Comparison of ENCODE assay signal across 18 cellular contexts in genomic region chr13:78265098-78265497, GRCh38.
DNase-seq lines count a peak whose midpoint lies in the region; ATAC-seq and TF ChIP-seq lines count a peak whose summit lies in the region.
"Had no signal": no experiment of that assay in that cellular context is flagged by ENCODE, and none has a peak within 500 bp of the region (broad histone marks: within the 10 kb centered on the region; RNA-seq: fewer than 3 reads in every experiment).

No MANE protein-coding gene starts in this region.

- H3K36me3 ChIP-seq in SJCRH30 (no peaks in the 10 kb centered on the region), osteoblast (ENCODE audit: insufficient read depth, low read length) (no peaks in the 10 kb centered on the region), smooth muscle cell (ENCODE audit: low read depth) (no peaks in the 10 kb centered on the region)
- H3K36me3 ChIP-seq: BLaER1 treated with 17β-estradiol and CSF1 and Interleukin-3, amounts not matched to agents 10 nM and 100 nM had no signal

- no peak for ATAC-seq in left ventricle myocardium superior
- no peak for ATAC-seq in Right ventricle myocardium superior (ENCODE audit: poor library complexity)
- ATAC-seq in SK-N-SH treated with all-trans-retinoic acid at 6 μM for 48 hours: no peak; the same call in 2 of the 3 replicates
- ATAC-seq: A549; CD8-positive, alpha-beta T cell; GM12878 had no signal

- H3K79me2 ChIP-seq in osteoblast (ENCODE audit: insufficient read depth, low read length): no peaks in the 10 kb centered on the region
- H3K79me2 ChIP-seq in smooth muscle cell (ENCODE audit: low read depth): no peaks in the 10 kb centered on the region

- peak overlapping the region; percentile 26; the same call in 1 of the 2 replicates for H3K27ac ChIP-seq in SJCRH30
- H3K27ac ChIP-seq in osteoblast (ENCODE audit: low read depth, low read length): no peak overlapping the region
- H3K27ac ChIP-seq in smooth muscle cell (ENCODE audit: low read depth): no peak overlapping the region
- H3K27ac ChIP-seq: 22Rv1; A549; BLaER1 treated with 17β-estradiol and CSF1 and Interleukin-3, amounts not matched to agents 10 nM and 100 nM had no signal

- 62% methylated on average over 4 of the region's 4 CpGs for WGBS in smooth muscle cell (ENCODE audit: low lambda C conversion rate)

- DNase-seq in left ventricle myocardium superior (peak; percentile 5), Right ventricle myocardium superior (no peak), SJCRH30 (peak in 1 of 2 experiments; percentile 41), osteoblast (ENCODE audit: insufficient read length, low spot score, missing footprints) (peak; percentile 2), KG1 (lab: John Stamatoyannopoulos, UW) (no peak), smooth muscle cell (lab: John Stamatoyannopoulos, UW; ENCODE audit: unreplicated experiment) (no peak)
- no peak for DNase-seq in activated naive CD4-positive, alpha-beta T cell (lab: John Stamatoyannopoulos, UW)
- DNase-seq: Calu3; CD8-positive, alpha-beta T cell; DMS79 treated with DMSO at 0.1 percent for 48 hours; EL; H9; IMR-90 had no signal

- intact Hi-C loops in left ventricle myocardium superior (cut with micrococcal nuclease): no loop called here
- intact Hi-C loops in Right ventricle myocardium superior (cut with DNase I): no loop called here

- H3K27me3 ChIP-seq in SJCRH30 (no peaks in the 10 kb centered on the region), osteoblast (ENCODE audit: insufficient read depth, low read length) (no peaks in the 10 kb centered on the region), smooth muscle cell (ENCODE audit: low read depth) (no peaks in the 10 kb centered on the region)
- H3K27me3 ChIP-seq: BLaER1 treated with 17β-estradiol and CSF1 and Interleukin-3, amounts not matched to agents 10 nM and 100 nM had no signal

- H4K20me1 ChIP-seq in osteoblast (ENCODE audit: insufficient read depth, low read length) (no peaks in the 10 kb centered on the region), smooth muscle cell (ENCODE audit: low read depth) (no peaks in the 10 kb centered on the region)
- H4K20me1 ChIP-seq: BLaER1 treated with 17β-estradiol and CSF1 and Interleukin-3, amounts not matched to agents 10 nM and 100 nM had no signal

- peaks cover 20% of the 10 kb centered on the region for H3K4me1 ChIP-seq in SJCRH30
- H3K4me1 ChIP-seq in osteoblast (ENCODE audit: insufficient read depth, low read length): no peaks in the 10 kb centered on the region
- no peaks in the 10 kb centered on the region for H3K4me1 ChIP-seq in smooth muscle cell (ENCODE audit: low read depth)
- H3K4me1 ChIP-seq: A549; BLaER1 treated with 17β-estradiol and CSF1 and Interleukin-3, amounts not matched to agents 10 nM and 100 nM had no signal

- H3K9me3 ChIP-seq in SJCRH30 (replicated peaks): no peaks in the 10 kb centered on the region
- H3K9me3 ChIP-seq in osteoblast (ENCODE audit: low read depth, low read length): no peaks in the 10 kb centered on the region
- H3K9me3 ChIP-seq in smooth muscle cell (replicated peaks; ENCODE audit: low read depth): no peaks in the 10 kb centered on the region
- H3K9me3 ChIP-seq: A549 had no signal

- H3K4me3 ChIP-seq in SJCRH30 (no peak overlapping the region), osteoblast (ENCODE audit: insufficient read depth, low read length) (no peak overlapping the region), smooth muscle cell (no peak overlapping the region)
- H3K4me3 ChIP-seq: A549; BLaER1 treated with 17β-estradiol and CSF1 and Interleukin-3, amounts not matched to agents 10 nM and 100 nM; GM12878 had no signal

- no peak for TF ChIP-seq CTCF in osteoblast (IDR thresholded peaks at IDR 0.05; ENCODE audit: extremely low read depth, low read depth, low read length)
- TF ChIP-seq CTCF in smooth muscle cell (IDR thresholded peaks at IDR 0.05; ENCODE audit: borderline replicate concordance, insufficient read depth, poor library complexity, severe bottlenecking): no peak

- no peak overlapping the region for H2AFZ ChIP-seq in osteoblast (ENCODE audit: low read length)
- H2AFZ ChIP-seq in smooth muscle cell (ENCODE audit: low read depth): no peak overlapping the region

- no peaks in the 10 kb centered on the region for H3F3A ChIP-seq in smooth muscle cell (ENCODE audit: low read depth)

- H3K4me2 ChIP-seq in osteoblast (ENCODE audit: insufficient read depth, low read length): no peak overlapping the region
- no peak overlapping the region for H3K4me2 ChIP-seq in smooth muscle cell
- H3K4me2 ChIP-seq: A549; BLaER1 treated with 17β-estradiol and CSF1 and Interleukin-3, amounts not matched to agents 10 nM and 100 nM had no signal

- H3K9ac ChIP-seq in smooth muscle cell (ENCODE audit: low read depth): no peak overlapping the region
- H3K9ac ChIP-seq: BLaER1 treated with 17β-estradiol and CSF1 and Interleukin-3, amounts not matched to agents 10 nM and 100 nM had no signal

TF ChIP-seq in SK-N-SH treated with all-trans-retinoic acid at 6 μM for 48 hours, 23 proteins besides CTCF, POLR2A, EP300 and RAD21 (continues in another document):
- TF ChIP-seq ZC3H10 (CRISPR knock-in tag; IDR thresholded peaks at IDR 0.05): no peak
- peak; percentile 91 for TF ChIP-seq TCF4 (CRISPR knock-in tag; IDR thresholded peaks at IDR 0.05; ENCODE audit: borderline replicate concordance)
- 0 out of 2 replicates have a peak, but pooled peaks have one; percentile 6 for TF ChIP-seq ZNF8 (CRISPR knock-in tag; IDR thresholded peaks at IDR 0.05)
- no peak for TF ChIP-seq ZFP3 (CRISPR knock-in tag; IDR thresholded peaks at IDR 0.05)
- TF ChIP-seq POU6F1 (CRISPR knock-in tag; IDR thresholded peaks at IDR 0.05; ENCODE audit: borderline replicate concordance, low read depth): no peak
- no peak for TF ChIP-seq ZNF565 (CRISPR knock-in tag; conservative IDR thresholded peaks at IDR 0.05; ENCODE audit: low read depth)
- TF ChIP-seq OSR1 (CRISPR knock-in tag; IDR thresholded peaks at IDR 0.05): no peak
- TF ChIP-seq SNAI2 (CRISPR knock-in tag; IDR thresholded peaks at IDR 0.05): no peak
- TF ChIP-seq CSDC2 (CRISPR knock-in tag; IDR thresholded peaks at IDR 0.05): no peak
- TF ChIP-seq PPARA (CRISPR knock-in tag; IDR thresholded peaks at IDR 0.05; ENCODE audit: borderline replicate concordance): no peak
- no peak for TF ChIP-seq CSRNP3 (CRISPR knock-in tag; IDR thresholded peaks at IDR 0.05)
- TF ChIP-seq ARNTL (CRISPR knock-in tag; IDR thresholded peaks at IDR 0.05; ENCODE audit: borderline replicate concordance, low read depth): no peak
- no peak for TF ChIP-seq RARB (CRISPR knock-in tag; IDR thresholded peaks at IDR 0.05)
- no peak for TF ChIP-seq TOX (CRISPR knock-in tag; IDR thresholded peaks at IDR 0.05; ENCODE audit: borderline replicate concordance)
- TF ChIP-seq ZNF70 (CRISPR knock-in tag; IDR thresholded peaks at IDR 0.05): no peak
- TF ChIP-seq ZFP30 (CRISPR knock-in tag; IDR thresholded peaks at IDR 0.05): no peak
- TF ChIP-seq ISL1 (CRISPR knock-in tag; IDR thresholded peaks at IDR 0.05): no peak; the same call in 1 of the 2 replicates
- TF ChIP-seq GLIS3 (CRISPR knock-in tag; IDR thresholded peaks at IDR 0.05): no peak
- TF ChIP-seq ESRRG (CRISPR knock-in tag; IDR thresholded peaks at IDR 0.05): no peak

Comparison
In these comparisons a context has a peak if more than half of its experiments do, and no peak if none do; other contexts are left out.
1. DNase-seq: peak in left ventricle myocardium superior (single experiment) and osteoblast (single experiment); none in Right ventricle myocardium superior (single experiment), KG1 (single experiment), smooth muscle cell (single experiment) and activated naive CD4-positive, alpha-beta T cell (0 of 4).